Comparison of ENCODE assay signal across 15 cellular contexts in the genomic region with DNA sequence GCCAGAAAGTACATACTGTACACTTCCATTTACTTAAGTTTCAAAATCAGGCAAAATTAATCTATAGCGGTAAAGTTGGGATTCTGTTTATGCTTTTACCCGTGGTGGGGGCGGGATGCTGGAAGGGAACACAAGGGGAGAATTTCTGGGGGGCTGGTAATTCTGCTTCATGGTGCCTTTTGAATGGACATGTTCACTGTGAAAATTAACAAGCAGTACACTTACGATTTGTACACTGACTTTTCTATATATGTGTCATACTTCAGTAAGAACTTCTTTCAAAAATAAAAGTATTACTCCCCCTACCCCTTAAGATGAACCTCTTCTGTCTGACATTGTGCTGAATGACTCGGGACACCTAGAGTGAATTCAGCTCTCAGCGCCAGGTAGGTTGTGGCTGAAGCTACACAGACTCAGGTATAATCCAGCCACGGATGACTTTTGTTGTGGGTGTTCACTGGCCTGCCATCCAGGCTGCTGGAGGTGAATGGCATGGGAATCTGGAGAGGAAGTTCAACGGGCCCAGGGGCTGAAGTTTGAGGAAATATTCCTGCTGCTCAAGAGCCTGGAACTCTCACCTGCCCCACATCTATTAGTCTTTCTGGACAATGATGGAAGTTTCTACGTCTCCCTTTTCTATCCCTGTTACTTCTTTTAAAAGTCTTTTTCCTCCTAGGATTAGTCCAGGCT. TPM values are rescaled to one million over a fixed set of nuclear protein-coding genes. Genes with fewer than 3 reads are reported as not detected.
A peak's percentile ranks its signal among the peaks of the same experiment; 100 is the strongest.
DNase-seq lines count a peak whose midpoint lies in the region; ATAC-seq, FAIRE-seq and TF ChIP-seq lines count a peak whose summit lies in the region.
"Had no signal": no experiment of that assay in that cellular context is flagged by ENCODE, and none has a peak within 500 bp of the region (broad histone marks: within the 10 kb centered on the region; RNA-seq: fewer than 3 reads in every experiment).

No MANE protein-coding gene starts in this region.

- no peak overlapping the region; the same call in 1 of the 2 replicates for H4K91ac ChIP-seq in IMR-90 (ENCODE audit: insufficient read depth, low read depth, low read length)
- no peak overlapping the region for H4K91ac ChIP-seq in neuronal stem cell (ENCODE audit: low read depth, low read length, poor library complexity)

- no peaks in the 10 kb centered on the region for H3K79me2 ChIP-seq in K562 (ENCODE audit: control insufficient read depth, insufficient read depth, low read length)
- H3K79me2 ChIP-seq: parathyroid adenoma had no signal

- no peak overlapping the region for H3K56ac ChIP-seq in IMR-90 (ENCODE audit: extremely low read depth, insufficient read depth, low read length)

- no peaks in the 10 kb centered on the region for H3K36me3 ChIP-seq in IMR-90 (ENCODE audit: control insufficient read depth, insufficient read depth, low read length)
- H3K36me3 ChIP-seq in K562 (ENCODE audit: control insufficient read depth, insufficient read depth, low read length), result no peaks in the 10 kb centered on the region
- no peaks in the 10 kb centered on the region for H3K36me3 ChIP-seq in neuronal stem cell (replicated peaks in 1 of 2; ENCODE audit: control insufficient read depth in 2 of 2, insufficient read depth in 2 of 2, low read length in 2 of 2)
- H3K36me3 ChIP-seq: colonic mucosa had no signal

- no peaks in the 10 kb centered on the region for H3K9me3 Mint-ChIP-seq in activated T-helper 2 cell treated with anti-CD3 and anti-CD28 coated beads, Interferon-gamma antibody, Interleukin-2, Interleukin-4, amounts not matched to agents 10 μg/mL and 5 μg/mL and 100 μg/mL, durations not matched to agents 14 hours and 24 hours and 36 hours
- H3K9me3 Mint-ChIP-seq: activated T-cell treated with anti-CD3 and anti-CD28 coated beads, Interleukin-2, amount 50 U/mL, for 24 hours; natural killer cell treated with Interleukin-12 subunit alpha and Interleukin-12 subunit beta and Interleukin-15 and Interleukin-18, amount 100 ng/mL, for 72 hours had no signal

- H2BK5ac ChIP-seq in IMR-90 (ENCODE audit: low read depth, low read length, poor library complexity, severe bottlenecking) (no peak overlapping the region), neuronal stem cell (ENCODE audit: low read length) (no peak overlapping the region)

- no peak for TF ChIP-seq EP300 in K562 (IDR thresholded peaks at IDR 0.05; ENCODE audit: low read length)

- TF ChIP-seq POLR2A in IMR-90 (IDR thresholded peaks at IDR 0.05; ENCODE audit: low read depth, low read length) (no peak), K562 (conservative IDR thresholded peaks at IDR 0.05) (no peak)

- no peak overlapping the region for H3K4me2 ChIP-seq in IMR-90 (ENCODE audit: low read depth, low read length)
- H3K4me2 ChIP-seq in K562 (ENCODE audit: insufficient read depth, low read length), result 0 out of 2 replicates have a peak overlapping the region, but pooled peaks have one; percentile 7
- no peak overlapping the region for H3K4me2 ChIP-seq in neuronal stem cell (ENCODE audit: insufficient read depth, low read length, poor library complexity, severe bottlenecking)

- TF ChIP-seq RAD21 in IMR-90 (IDR thresholded peaks at IDR 0.05; ENCODE audit: low read length), result no peak
- TF ChIP-seq RAD21 in K562 (CRISPR knock-in tag; conservative IDR thresholded peaks at IDR 0.05 in 1 of 2, IDR thresholded peaks at IDR 0.05 in 1 of 2), result no peak

- no peak overlapping the region for H3K4me3 Mint-ChIP-seq in activated T-helper 2 cell treated with anti-CD3 and anti-CD28 coated beads, Interferon-gamma antibody, Interleukin-2, Interleukin-4, amounts not matched to agents 10 μg/mL and 5 μg/mL and 100 μg/mL, durations not matched to agents 14 hours and 24 hours and 36 hours (ENCODE audit: low read depth)
- H3K4me3 Mint-ChIP-seq: activated T-cell treated with anti-CD3 and anti-CD28 coated beads, Interleukin-2, amount 50 U/mL, for 24 hours; CD14-positive monocyte; natural killer cell treated with Interleukin-12 subunit alpha and Interleukin-12 subunit beta and Interleukin-15 and Interleukin-18, amount 100 ng/mL, for 72 hours; type B pancreatic cell had no signal

- no peak overlapping the region for H3K14ac ChIP-seq in IMR-90 (replicated peaks; ENCODE audit: low read depth, low read length)
- H3K14ac ChIP-seq in neuronal stem cell (ENCODE audit: low read length), result no peak overlapping the region

- peak overlapping the region; percentile 41; the same call in 1 of the 2 replicates for H2BK120ac ChIP-seq in IMR-90 (ENCODE audit: low read depth, low read length)
- no peak overlapping the region for H2BK120ac ChIP-seq in neuronal stem cell (ENCODE audit: low read depth, low read length)

- H3K9ac ChIP-seq in IMR-90 (ENCODE audit: low read depth, low read length) (no peak overlapping the region), K562 (ENCODE audit: insufficient read depth in 1 of 2, low read depth in 2 of 2, low read length in 2 of 2) (peak overlapping the region in 1 of 2 experiments; percentile 26; a peak in 2 of 4 replicates), neuronal stem cell (ENCODE audit: low read depth, low read length, poor library complexity) (no peak overlapping the region)
- H3K9ac ChIP-seq: parathyroid adenoma had no signal

- H3K4me3 ChIP-seq in IMR-90 (ENCODE audit: insufficient read depth, low read depth, low read length) (no peak overlapping the region), K562 (no peak overlapping the region), neuronal stem cell (ENCODE audit: low read length in 2 of 2) (no peak overlapping the region)
- H3K4me3 ChIP-seq: colonic mucosa had no signal

- WGBS in IMR-90 (ENCODE audit: extremely low coverage in 2 of 2, insufficient read length in 1 of 2), 2 experiments, result 60% methylated on average over 1 of the region's 9 CpGs; no CpG with 5 or more reads in 1 of the 2 experiments
- WGBS in K562 (ENCODE audit: insufficient coverage, low coverage, missing lambda C conversion rate), result 34% methylated on average over 9 of the region's 9 CpGs
- WGBS in neuronal stem cell (ENCODE audit: extremely low coverage in 2 of 2, insufficient read length in 2 of 2, insufficient replicate concordance in 1 of 2), 2 donors, result no CpG with 5 or more reads among the region's 9 CpGs

- no peak overlapping the region for H2AK5ac ChIP-seq in IMR-90 (ENCODE audit: low read depth, low read length)
- no peak overlapping the region for H2AK5ac ChIP-seq in neuronal stem cell (ENCODE audit: low read depth, low read length)

- intact Hi-C loops in IMR-90 (cut with micrococcal nuclease), result loop anchor here (1.0 to 10.0 kb wide), 4 partner anchors 123 to 831 kb away; no protein-coding TSS in a partner anchor
- intact Hi-C loops in K562 (cut with micrococcal nuclease), result loop anchor here (1.0 to 10.0 kb wide), 4 partner anchors 73 to 853 kb away; a partner anchor contains a TSS
- intact Hi-C loops in activated T-helper 2 cell treated with anti-CD3 and anti-CD28 coated beads, Interferon-gamma antibody, Interleukin-2, Interleukin-4, amounts not matched to agents 10 μg/mL and 5 μg/mL and 100 μg/mL, durations not matched to agents 14 hours and 24 hours and 36 hours (cut with micrococcal nuclease), result loop anchor here (1.0 to 5.0 kb wide), 2 partner anchors 73 to 139 kb away; no protein-coding TSS in a partner anchor

- H4K5ac ChIP-seq in IMR-90 (ENCODE audit: low read depth, low read length), result no peak overlapping the region

- ATAC-seq in IMR-90 (ENCODE audit: low read depth) (no peak), K562 (no peak)
- ATAC-seq: natural killer cell treated with Interleukin-12 subunit alpha and Interleukin-12 subunit beta and Interleukin-15 and Interleukin-18, amount 100 ng/mL, for 72 hours had no signal

- H3K18ac ChIP-seq in IMR-90 (ENCODE audit: low read depth, low read length), result no peak overlapping the region
- H3K18ac ChIP-seq in neuronal stem cell (ENCODE audit: low read length), result no peak overlapping the region

- peaks cover 8% of the 10 kb centered on the region for H3K4me1 Mint-ChIP-seq in activated T-helper 2 cell treated with anti-CD3 and anti-CD28 coated beads, Interferon-gamma antibody, Interleukin-2, Interleukin-4, amounts not matched to agents 10 μg/mL and 5 μg/mL and 100 μg/mL, durations not matched to agents 14 hours and 24 hours and 36 hours (ENCODE audit: low read depth)

- H4K20me1 ChIP-seq in IMR-90 (ENCODE audit: insufficient read depth, low read length) (no peaks in the 10 kb centered on the region), K562 (replicated peaks; ENCODE audit: control insufficient read depth, insufficient read depth, low read length) (no peaks in the 10 kb centered on the region)

- peaks cover 6% of the 10 kb centered on the region; the same call in 1 of the 2 replicates for H3K4me1 ChIP-seq in IMR-90 (ENCODE audit: control insufficient read depth, insufficient read depth, low read length)
- peaks cover 13 to 44% of the 10 kb centered on the region in 2 experiments; a peak in 3 of 5 replicates for H3K4me1 ChIP-seq in K562 (replicated peaks in 1 of 2; ENCODE audit: control insufficient read depth in 2 of 2, insufficient read depth in 2 of 2, low read length in 2 of 2)
- peaks cover 0 to 3% of the 10 kb centered on the region in 2 donors for H3K4me1 ChIP-seq in neuronal stem cell (ENCODE audit: control insufficient read depth in 2 of 2, insufficient read depth in 1 of 2, low read depth in 1 of 2, low read length in 2 of 2)
- H3K4me1 ChIP-seq: colonic mucosa, parathyroid adenoma had no signal

- H3K9me1 ChIP-seq in IMR-90 (ENCODE audit: insufficient read depth, low read length), result no peaks in the 10 kb centered on the region
- H3K9me1 ChIP-seq in K562 (ENCODE audit: control insufficient read depth, insufficient read depth, low read length), result no peaks in the 10 kb centered on the region

- H4K8ac ChIP-seq in IMR-90 (ENCODE audit: low read depth in 2 of 2, low read length in 2 of 2) (peak overlapping the region in 1 of 2 experiments; percentile 55; a peak in 2 of 4 replicates), neuronal stem cell (ENCODE audit: low read depth, low read length) (no peak overlapping the region)

- H3K27ac ChIP-seq in IMR-90 (ENCODE audit: insufficient read depth, low read length) (peak overlapping the region; percentile 31; the same call in 1 of the 2 replicates), K562 (ENCODE audit: extremely low read depth, low read depth, low read length) (no peak overlapping the region; the same call in 2 of the 3 replicates), neuronal stem cell (replicated peaks; ENCODE audit: low read length) (no peak overlapping the region)
- H3K27ac ChIP-seq: colonic mucosa, parathyroid adenoma had no signal

- CTCF ChIA-PET in IMR-90 (lab: Yijun Ruan, JAX) (interaction anchor here (0.9 to 2.3 kb wide), 10 partner anchors 11 to 172 kb away, joined by 3 to 24 read pairs (median 4); no protein-coding TSS in a partner anchor), K562 (lab: Yijun Ruan, JAX; ENCODE audit: low intra/inter-chr PET ratio) (interaction anchor here (1.7 kb wide), 1 partner anchor 139 kb away, joined by 10 read pairs; no protein-coding TSS in a partner anchor)

- no peaks in the 10 kb centered on the region for H3K27me3 ChIP-seq in IMR-90 (ENCODE audit: control insufficient read depth, insufficient read depth, low read length)
- no peaks in the 10 kb centered on the region for H3K27me3 ChIP-seq in K562 (ENCODE audit: control insufficient read depth in 2 of 2, insufficient read depth in 2 of 2, low read length in 2 of 2)
- no peaks in the 10 kb centered on the region for H3K27me3 ChIP-seq in neuronal stem cell (ENCODE audit: control insufficient read depth in 3 of 3, insufficient read depth in 3 of 3, low read depth in 1 of 3, low read length in 3 of 3)
- H3K27me3 ChIP-seq: colonic mucosa had no signal

- peak; percentile 59 for FAIRE-seq in GM18507 (lab: Jason Lieb, UNC)
- no peak for FAIRE-seq in K562 (lab: Jason Lieb, UNC)

- H3K23ac ChIP-seq in IMR-90 (ENCODE audit: low read depth, low read length) (no peak overlapping the region), neuronal stem cell (ENCODE audit: low read depth, low read length, poor library complexity) (no peak overlapping the region)

- H2BK12ac ChIP-seq in neuronal stem cell (ENCODE audit: low read length), result no peak overlapping the region

- no peak overlapping the region for H2BK20ac ChIP-seq in IMR-90 (ENCODE audit: low read depth, low read length)

- H2AFZ ChIP-seq in IMR-90 (replicated peaks; ENCODE audit: low read length, poor library complexity), result peak overlapping the region; percentile 58
- peak overlapping the region; percentile 89 for H2AFZ ChIP-seq in K562 (ENCODE audit: low read depth, low read length)
- peak overlapping the region; percentile 69 for H2AFZ ChIP-seq in neuronal stem cell (ENCODE audit: low read length)
- H2AFZ ChIP-seq: parathyroid adenoma had no signal

- BruUV-seq in IMR-90 (replicated peaks; lab: Mats Ljungman, UMichigan) (no TSS peak), K562 (replicated peaks; lab: Mats Ljungman, UMichigan) (no TSS peak)

- H3K4ac ChIP-seq in IMR-90 (ENCODE audit: low read depth, low read length) (no peak overlapping the region), neuronal stem cell (ENCODE audit: low read length) (no peak overlapping the region)

- H3K36me3 Mint-ChIP-seq in activated T-helper 2 cell treated with anti-CD3 and anti-CD28 coated beads, Interferon-gamma antibody, Interleukin-2, Interleukin-4, amounts not matched to agents 10 μg/mL and 5 μg/mL and 100 μg/mL, durations not matched to agents 14 hours and 24 hours and 36 hours (ENCODE audit: low read depth), result no peaks in the 10 kb centered on the region
- H3K36me3 Mint-ChIP-seq: CD14-positive monocyte; natural killer cell treated with Interleukin-12 subunit alpha and Interleukin-12 subunit beta and Interleukin-15 and Interleukin-18, amount 100 ng/mL, for 72 hours had no signal

- no peaks in the 10 kb centered on the region for H3K9me3 ChIP-seq in IMR-90 (ENCODE audit: control insufficient read depth, insufficient read depth, low read length)
- peaks cover 9% of the 10 kb centered on the region for H3K9me3 ChIP-seq in K562 (replicated peaks; ENCODE audit: control insufficient read depth, insufficient read depth, low read depth, low read length)
- H3K9me3 ChIP-seq in neuronal stem cell (replicated peaks in 1 of 2; ENCODE audit: control insufficient read depth in 2 of 2, insufficient read depth in 1 of 2, low read depth in 1 of 2, low read length in 2 of 2), result no peaks in the 10 kb centered on the region
- H3K9me3 ChIP-seq: colonic mucosa had no signal

- no peak overlapping the region for H3K27ac Mint-ChIP-seq in activated T-helper 2 cell treated with anti-CD3 and anti-CD28 coated beads, Interferon-gamma antibody, Interleukin-2, Interleukin-4, amounts not matched to agents 10 μg/mL and 5 μg/mL and 100 μg/mL, durations not matched to agents 14 hours and 24 hours and 36 hours
- H3K27ac Mint-ChIP-seq: activated T-cell treated with anti-CD3 and anti-CD28 coated beads, Interleukin-2, amount 50 U/mL, for 24 hours; CD14-positive monocyte; type B pancreatic cell had no signal

- dilution Hi-C loops in IMR-90 (cut with HindIII; ENCODE audit: low sequenced_read_pairs, unreplicated experiment), result no loop called here

- DNase-seq in GM18507 (ENCODE audit: extremely low spot score, insufficient read length, low read depth) (no peak), IMR-90 (no peak), K562 (ENCODE audit: extremely low read depth in 1 of 4, low spot score in 3 of 4) (no peak), neuronal stem cell (ENCODE audit: low spot score) (no peak), NCI-H524 (lab: John Stamatoyannopoulos, UW) (no peak), NK-92 (lab: John Stamatoyannopoulos, UW; ENCODE audit: unreplicated experiment) (no peak)
- no peak for DNase-seq in activated T-helper 2 cell treated with anti-CD3 and anti-CD28 coated beads, Interferon-gamma antibody, Interleukin-2, Interleukin-4, amounts not matched to agents 10 μg/mL and 5 μg/mL and 100 μg/mL, durations not matched to agents 14 hours and 24 hours and 36 hours (ENCODE audit: low spot score)
- DNase-seq: effector memory CD4-positive, alpha-beta T cell; kidney had no signal

- H2BK15ac ChIP-seq in IMR-90 (ENCODE audit: low read depth, low read length) (no peak overlapping the region), neuronal stem cell (ENCODE audit: low read length) (no peak overlapping the region)

- H3K27me3 Mint-ChIP-seq in activated T-helper 2 cell treated with anti-CD3 and anti-CD28 coated beads, Interferon-gamma antibody, Interleukin-2, Interleukin-4, amounts not matched to agents 10 μg/mL and 5 μg/mL and 100 μg/mL, durations not matched to agents 14 hours and 24 hours and 36 hours (ENCODE audit: low read depth), result no peaks in the 10 kb centered on the region
- H3K27me3 Mint-ChIP-seq: type B pancreatic cell had no signal

- no peak for TF ChIP-seq CTCF in IMR-90 (conservative IDR thresholded peaks at IDR 0.05; ENCODE audit: low read depth, low read length)
- no peak for TF ChIP-seq CTCF in K562 (IDR thresholded peaks at IDR 0.05 in 2 of 3, conservative IDR thresholded peaks at IDR 0.05 in 1 of 3; ENCODE audit: insufficient read depth in 2 of 3, low read depth in 1 of 3, low read length in 3 of 3)

- in situ Hi-C loops in IMR-90 (cut with MboI; ENCODE audit: low sequenced_read_pairs) (loop anchor here (25.0 kb wide), 1 partner anchor 133 kb away; no protein-coding TSS in a partner anchor), K562 (cut with MboI) (no loop called here)

- POLR2A ChIA-PET in IMR-90 (lab: Charles Lee; ENCODE audit: unreplicated experiment), result interaction anchor here (0.5 kb wide), 1 partner anchor 1855 kb away, joined by 3 read pairs; a partner anchor contains a TSS
- POLR2A ChIA-PET in K562 (lab: Yijun Ruan, JAX), result interaction anchor here (0.6 to 1.1 kb wide), 3 partner anchors 46 to 852 kb away, joined by 3 read pairs; no protein-coding TSS in a partner anchor

- H2AK9ac ChIP-seq in IMR-90 (replicated peaks; ENCODE audit: low read depth, low read length, poor library complexity), result no peak overlapping the region

- H3K79me1 ChIP-seq in IMR-90 (ENCODE audit: low read depth in 1 of 2, low read length in 2 of 2) (no peaks in the 10 kb centered on the region), neuronal stem cell (ENCODE audit: low read depth, low read length) (no peaks in the 10 kb centered on the region)

RNA-seq across cellular contexts. Expression of a gene that starts 7.3 kb away (rescaled TPM):
- total RNA-seq in IMR-90 (2012; rRNA removed), result 1.4 and 2.5 TPM in 2 replicates
- polyA plus RNA-seq in IMR-90 (2012; rRNA removed), result 0.53 and 0.99 TPM in 2 replicates
- 0.09 and 0.13 TPM in 2 replicates for polyA plus RNA-seq in IMR-90 (2012; cell fraction: cytosol; rRNA removed)
- 0.16 and 2.1 TPM in 2 replicates for polyA plus RNA-seq in IMR-90 (2012; cell fraction: nucleus; rRNA removed; ENCODE audit: low replicate concordance)
- total RNA-seq in K562 (2011; cell fraction: chromatin; rRNA removed; ENCODE audit: low replicate concordance), result 3.6 and 6.2 TPM in 2 replicates
- total RNA-seq in K562 (2011; cell fraction: nucleolus; rRNA removed), result 2.2 and 2.9 TPM in 2 replicates
- total RNA-seq in K562 (2011; cell fraction: nucleoplasm; rRNA removed), result 3.7 and 5.6 TPM in 2 replicates
- 0.98 and 1.2 TPM in 2 replicates for total RNA-seq in K562 (2014; rRNA removed)
- 2.2 and 2.4 TPM in 2 replicates for total RNA-seq in K562 (2014; rRNA removed; fragmentation: Illumina TruSeq; extraction: Trizol)
- 2.0 and 2.2 TPM in 2 replicates for total RNA-seq in K562 (2015; rRNA removed; fragmentation: Illumina TruSeq; extraction: Trizol)
- total RNA-seq in K562 (2021), result 1.5 and 1.9 TPM in 2 replicates
- polyA plus RNA-seq in K562 (2011; rRNA removed), result 2.5 and 2.8 TPM in 2 replicates
- 0.48 and 0.88 TPM in 2 replicates for polyA plus RNA-seq in K562 (2011; cell fraction: cytosol; rRNA removed)
- 1.5 and 3.1 TPM in 2 replicates for polyA plus RNA-seq in K562 (2011; cell fraction: nucleus; rRNA removed)
- 0.91 and 1.6 TPM in 2 replicates for polyA plus RNA-seq in K562 (2012)
- 1.7 and 2.0 TPM in 2 replicates for polyA plus RNA-seq in K562 (2014; fragmentation: Illumina TruSeq; extraction: Trizol)
- 1 to 10 TPM; 2.0 to 2.3 TPM for polyA plus RNA-seq in K562 (2014; fragmentation: Nextera tagmentation; extraction: Ambion mirVana)
- polyA plus RNA-seq in K562 (2014; rRNA removed), result 1.6 and 1.7 TPM in 2 replicates
- polyA minus RNA-seq in K562 (2011; rRNA and poly(A)+ RNA removed), result 3.5 and 7.0 TPM in 2 replicates
- polyA minus RNA-seq in K562 (2011; cell fraction: cytosol; rRNA and poly(A)+ RNA removed), result 0.91 and 1.0 TPM in 2 replicates
- polyA minus RNA-seq in K562 (2011; cell fraction: nucleus; rRNA and poly(A)+ RNA removed), result 0.94 and 4.8 TPM in 2 replicates
- 1.9 TPM for polyA plus RNA-seq in neuronal stem cell (2013, experiment 1 of 2)
- polyA plus RNA-seq in neuronal stem cell (2013, experiment 2 of 2), result 1.9 TPM
- 2.5 and 2.8 TPM in 2 replicates for total RNA-seq in activated T-helper 2 cell treated with anti-CD3 and anti-CD28 coated beads, Interferon-gamma antibody, Interleukin-2, Interleukin-4, amounts not matched to agents 10 μg/mL and 5 μg/mL and 100 μg/mL, durations not matched to agents 14 hours and 24 hours and 36 hours

RNA-seq across cellular contexts. Expression of a gene that starts 43.3 kb away (rescaled TPM):
- total RNA-seq in IMR-90 (2012; rRNA removed) (15.8 and 26.7 TPM in 2 replicates), K562 (2014; rRNA removed) (13.5 and 17.3 TPM in 2 replicates), K562 (2014; rRNA removed; fragmentation: Illumina TruSeq; extraction: Trizol) (19.0 and 19.7 TPM in 2 replicates), K562 (2015; rRNA removed; fragmentation: Illumina TruSeq; extraction: Trizol) (17.7 and 18.4 TPM in 2 replicates), K562 (2021) (17.8 and 18.3 TPM in 2 replicates)
- polyA plus RNA-seq in IMR-90 (2012; rRNA removed) (15.6 and 22.3 TPM in 2 replicates), K562 (2011; rRNA removed) (13.5 and 16.1 TPM in 2 replicates), K562 (2014; fragmentation: Illumina TruSeq; extraction: Trizol) (17.6 and 20.5 TPM in 2 replicates), K562 (2014; fragmentation: Nextera tagmentation; extraction: Ambion mirVana) (10 to 100 TPM; 14.8 to 15.5 TPM), K562 (2014; rRNA removed) (19.2 and 20.8 TPM in 2 replicates)
- 5.8 and 7.9 TPM in 2 replicates for polyA plus RNA-seq in IMR-90 (2012; cell fraction: cytosol; rRNA removed)
- 2.2 and 12.0 TPM in 2 replicates for polyA plus RNA-seq in IMR-90 (2012; cell fraction: nucleus; rRNA removed; ENCODE audit: low replicate concordance)
- 5.0 and 12.8 TPM in 2 replicates for total RNA-seq in K562 (2011; cell fraction: chromatin; rRNA removed; ENCODE audit: low replicate concordance)
- 2.5 and 5.3 TPM in 2 replicates for total RNA-seq in K562 (2011; cell fraction: nucleolus; rRNA removed)
- total RNA-seq in K562 (2011; cell fraction: nucleoplasm; rRNA removed), result 6.5 and 10.2 TPM in 2 replicates
- polyA plus RNA-seq in K562 (2011; cell fraction: cytosol; rRNA removed), result 6.9 and 12.9 TPM in 2 replicates
- 5.0 and 8.8 TPM in 2 replicates for polyA plus RNA-seq in K562 (2011; cell fraction: nucleus; rRNA removed)
- 13.8 and 15.4 TPM in 2 replicates for polyA plus RNA-seq in K562 (2012)
- 12.5 and 18.7 TPM in 2 replicates for polyA minus RNA-seq in K562 (2011; rRNA and poly(A)+ RNA removed)
- 3.2 and 5.9 TPM in 2 replicates for polyA minus RNA-seq in K562 (2011; cell fraction: cytosol; rRNA and poly(A)+ RNA removed)
- polyA minus RNA-seq in K562 (2011; cell fraction: nucleus; rRNA and poly(A)+ RNA removed), result 2.8 and 3.9 TPM in 2 replicates
- polyA plus RNA-seq in neuronal stem cell (2013, experiment 1 of 2), result 14.9 TPM
- polyA plus RNA-seq in neuronal stem cell (2013, experiment 2 of 2), result 15.2 TPM
- total RNA-seq in activated T-helper 2 cell treated with anti-CD3 and anti-CD28 coated beads, Interferon-gamma antibody, Interleukin-2, Interleukin-4, amounts not matched to agents 10 μg/mL and 5 μg/mL and 100 μg/mL, durations not matched to agents 14 hours and 24 hours and 36 hours, result 13.0 and 14.6 TPM in 2 replicates
